In genomic region chr12:51370667-51371066, GRCh38 we compare ENCODE assay signal across 24 cellular contexts. TPM values are rescaled to one million over a fixed set of nuclear protein-coding genes. Genes with fewer than 3 reads are reported as not detected.
DNase-seq lines count a peak whose midpoint lies in the region; ATAC-seq and TF ChIP-seq lines count a peak whose summit lies in the region.
"Had no signal": no experiment of that assay in that cellular context is flagged by ENCODE, and none has a peak within 500 bp of the region (broad histone marks: within the 10 kb centered on the region; RNA-seq: fewer than 3 reads in every experiment).

No MANE protein-coding gene starts in this region.

- H3K9me2 ChIP-seq in SK-N-SH = no peaks in the 10 kb centered on the region

- no peaks in the 10 kb centered on the region for H3K27me3 ChIP-seq in SK-N-SH (ENCODE audit: insufficient read depth)
- no peaks in the 10 kb centered on the region for H3K27me3 ChIP-seq in endodermal cell (ENCODE audit: control insufficient read depth, insufficient read depth, low read length, poor library complexity, severe bottlenecking)
- no peaks in the 10 kb centered on the region for H3K27me3 ChIP-seq in uterus
- H3K27me3 ChIP-seq: SJSA1, testis, vagina had no signal

- POLR2A ChIA-PET in SK-N-SH (lab: Yijun Ruan, JAX) = interaction anchor here (0.8 kb wide), 1 partner anchor 21 kb away, joined by 4 read pairs; no protein-coding TSS in a partner anchor

- TF ChIP-seq EP300 in SK-N-SH (IDR thresholded peaks at IDR 0.05; ENCODE audit: borderline replicate concordance in 1 of 2, low read depth in 1 of 2, low read length in 1 of 2) = no peak

- H2AFZ ChIP-seq in SK-N-SH (ENCODE audit: low read depth) = no peak overlapping the region

- DNase-seq in SK-N-SH (no peak), endodermal cell (no peak), nephron progenitor cell (no peak), NCI-H446 treated with DMSO at 0.1 percent for 48 hours (lab: John Stamatoyannopoulos, UW) (no peak), SKM-1 treated with dmso at 0.1 percent for 144 hours (lab: John Stamatoyannopoulos, UW; ENCODE audit: unreplicated experiment) (no peak), uterus (no peak)
- DNase-seq: activated CD8-positive, alpha-beta memory T cell treated with anti-CD3 and anti-CD28 coated beads for 24 hours; activated T-cell treated with anti-CD3 and anti-CD28 coated beads, Interleukin-2, amount 50 U/mL, for 1 hour; CD8-positive, alpha-beta T cell; H7; lower lobe of right lung; stimulated activated naive CD8-positive, alpha-beta T cell treated with anti-CD3 and anti-CD28 coated beads, Interleukin-15, Interleukin-2, amounts not matched to agents 100 U/mL and 50 U/mL, for 24 hours; T-helper 2 cell; testis had no signal

- H3K4me3 Mint-ChIP-seq in IgD-negative memory B cell (peak overlapping the region in 1 of 4 donors; percentile 52), endodermal cell (no peak overlapping the region), nephron progenitor cell (no peak overlapping the region)
- H3K4me3 Mint-ChIP-seq: CD8-positive, alpha-beta T cell had no signal

- no peak for TF ChIP-seq CTCF in SK-N-SH (IDR thresholded peaks at IDR 0.05)
- no peak for TF ChIP-seq CTCF in endodermal cell (conservative IDR thresholded peaks at IDR 0.05)
- TF ChIP-seq CTCF in nephron progenitor cell (IDR thresholded peaks at IDR 0.05) = no peak
- TF ChIP-seq CTCF in uterus (IDR thresholded peaks at IDR 0.05) = no peak

- H3K9me3 Mint-ChIP-seq in IgD-negative memory B cell (no peaks in the 10 kb centered on the region), endodermal cell (no peaks in the 10 kb centered on the region), nephron progenitor cell (no peaks in the 10 kb centered on the region)
- H3K9me3 Mint-ChIP-seq: CD8-positive, alpha-beta T cell had no signal

- H3K79me2 ChIP-seq in SK-N-SH (ENCODE audit: insufficient read depth) = no peaks in the 10 kb centered on the region

- no peak for TF ChIP-seq POLR2A in uterus (IDR thresholded peaks at IDR 0.05)

- no peaks in the 10 kb centered on the region for H4K20me1 ChIP-seq in SK-N-SH (ENCODE audit: insufficient read depth)

- H3K9me3 ChIP-seq in SK-N-SH (no peaks in the 10 kb centered on the region), endodermal cell (ENCODE audit: control insufficient read depth, low read length) (no peaks in the 10 kb centered on the region), uterus (no peaks in the 10 kb centered on the region)
- H3K9me3 ChIP-seq: lower lobe of right lung, SJSA1, testis, vagina had no signal

- intact Hi-C loops in uterus (cut with DNase I; ENCODE audit: low total_unique reads) = no loop called here

- CTCF ChIA-PET in SK-N-SH (lab: Yijun Ruan, JAX) = interaction anchor here (1.8 kb wide), 1 partner anchor 161 kb away, joined by 5 read pairs; no protein-coding TSS in a partner anchor

- 87% methylated on average over 9 of the region's 9 CpGs for WGBS in SK-N-SH (ENCODE audit: low lambda C conversion rate)
- 97 to 100% methylated on average over 3 to 6 of the region's 9 CpGs for WGBS in endodermal cell (ENCODE audit: insufficient coverage in 1 of 2, insufficient read length in 1 of 2), 2 experiments

- H3K4me3 ChIP-seq in SK-N-SH (ENCODE audit: low read depth in 2 of 2, low read length in 1 of 2) (no peak overlapping the region), endodermal cell (ENCODE audit: low read length) (no peak overlapping the region), uterus (no peak overlapping the region)
- H3K4me3 ChIP-seq: lower lobe of right lung, SJSA1, testis, vagina had no signal

- H3K4me1 Mint-ChIP-seq in IgD-negative memory B cell = peaks cover 19 to 28% (median 25%) of the 10 kb centered on the region in 3 donors
- peaks cover 22% of the 10 kb centered on the region for H3K4me1 Mint-ChIP-seq in endodermal cell
- peaks cover 67% of the 10 kb centered on the region for H3K4me1 Mint-ChIP-seq in nephron progenitor cell

- peaks cover 16% of the 10 kb centered on the region for H3F3A ChIP-seq in SK-N-SH (replicated peaks; ENCODE audit: insufficient read depth)

- H3K27ac Mint-ChIP-seq in IgD-negative memory B cell (peak overlapping the region in 2 of 3 donors; percentile 3 to 77), endodermal cell (peak overlapping the region; percentile 42), nephron progenitor cell (peak overlapping the region; percentile 87)

- H3K9ac ChIP-seq in SK-N-SH (no peak overlapping the region), endodermal cell (ENCODE audit: extremely low read depth, low read length, poor library complexity, severe bottlenecking) (no peak overlapping the region)

- H3K4me1 ChIP-seq in SK-N-SH (ENCODE audit: control insufficient read depth in 1 of 2, insufficient read depth in 2 of 2, low read depth in 1 of 2, low read length in 1 of 2) = peaks cover 8 to 29% of the 10 kb centered on the region in 2 experiments; a peak in 3 of 4 replicates
- H3K4me1 ChIP-seq in endodermal cell (ENCODE audit: control insufficient read depth, insufficient read depth, low read length) = peaks cover 8% of the 10 kb centered on the region
- H3K4me1 ChIP-seq in uterus = no peaks in the 10 kb centered on the region

- H3K36me3 ChIP-seq in SK-N-SH (replicated peaks in 1 of 2; ENCODE audit: control insufficient read depth in 1 of 2, insufficient read depth in 2 of 2, low read length in 1 of 2) (no peaks in the 10 kb centered on the region), endodermal cell (ENCODE audit: control insufficient read depth, insufficient read depth, low read length) (peaks cover 13% of the 10 kb centered on the region), uterus (no peaks in the 10 kb centered on the region)
- H3K36me3 ChIP-seq: lower lobe of right lung, vagina had no signal

- H3K4me2 ChIP-seq in SK-N-SH = no peak overlapping the region

- H3K27ac ChIP-seq in SK-N-SH (ENCODE audit: low read depth in 2 of 2, low read length in 1 of 2) = peak overlapping the region in 1 of 2 experiments; percentile 24; a peak in 1 of 4 replicates
- H3K27ac ChIP-seq in endodermal cell (ENCODE audit: low read depth, low read length) = no peak overlapping the region
- H3K27ac ChIP-seq in uterus = no peak overlapping the region
- H3K27ac ChIP-seq: 22Rv1, testis had no signal

- no peak for TF ChIP-seq RAD21 in SK-N-SH (IDR thresholded peaks at IDR 0.05; ENCODE audit: low read length)

- ATAC-seq in SK-N-SH treated with all-trans-retinoic acid at 6 μM for 48 hours = no peak
- ATAC-seq: CD8-positive, alpha-beta T cell; stimulated activated naive CD8-positive, alpha-beta T cell treated with anti-CD3 and anti-CD28 coated beads, Interleukin-15, Interleukin-2, amounts not matched to agents 100 U/mL and 50 U/mL, for 24 hours had no signal

- H3K27me3 Mint-ChIP-seq in IgD-negative memory B cell (peaks cover 15% of the 10 kb centered on the region), endodermal cell (ENCODE audit: insufficient read depth) (no peaks in the 10 kb centered on the region), nephron progenitor cell (ENCODE audit: low read depth, poor library complexity) (no peaks in the 10 kb centered on the region)

- H3K36me3 Mint-ChIP-seq in IgD-negative memory B cell = peaks cover 4% of the 10 kb centered on the region
- peaks cover 17% of the 10 kb centered on the region for H3K36me3 Mint-ChIP-seq in endodermal cell (ENCODE audit: low read depth)
- no peaks in the 10 kb centered on the region for H3K36me3 Mint-ChIP-seq in nephron progenitor cell (ENCODE audit: low read depth)

TF ChIP-seq in SK-N-SH treated with all-trans-retinoic acid at 6 μM for 48 hours, 23 proteins besides CTCF, POLR2A, EP300 and RAD21:
- TF ChIP-seq SNAI2 (CRISPR knock-in tag; IDR thresholded peaks at IDR 0.05) = peak; percentile 45; the same call in 1 of the 2 replicates
- no peak for TF ChIP-seq PPARA (CRISPR knock-in tag; IDR thresholded peaks at IDR 0.05; ENCODE audit: borderline replicate concordance)
- TF ChIP-seq ISL1 (CRISPR knock-in tag; IDR thresholded peaks at IDR 0.05) = no peak

TF ChIP-seq in SK-N-SH, 30 proteins besides CTCF, POLR2A, EP300 and RAD21:
- TF ChIP-seq GATA2 (CRISPR knock-in tag; IDR thresholded peaks at IDR 0.05) = no peak
- TF ChIP-seq MEF2A (IDR thresholded peaks at IDR 0.05; ENCODE audit: borderline replicate concordance, low read depth) = no peak
- no peak for TF ChIP-seq RCOR1 (IDR thresholded peaks at IDR 0.05; ENCODE audit: low read length)
- TF ChIP-seq RXRA (IDR thresholded peaks at IDR 0.05; ENCODE audit: borderline replicate concordance, low read depth) = no peak

RNA-seq across cellular contexts. Expression of gene GALNT6, which starts 20.5 kb away (rescaled TPM):
- polyA plus RNA-seq in SK-N-SH (2012; rRNA removed) (0.47 and 0.74 TPM in 2 replicates), IgD-negative memory B cell (4.6 TPM)
- polyA plus RNA-seq in SK-N-SH (2012; cell fraction: cytosol; rRNA removed) = 0.39 and 0.72 TPM in 2 replicates
- 0.19 and 0.51 TPM in 2 replicates for polyA plus RNA-seq in SK-N-SH (2012; cell fraction: nucleus; rRNA removed)
- total RNA-seq in endodermal cell (10 to 100 TPM; 13.9 to 19.1 TPM), uterus (1 to 10 TPM in 1 of 4 donors, under 1 TPM in 2, not detected in 1; under 0.01 to 1.3 (median 0.76) TPM)
- 2.7 TPM for polyA plus RNA-seq in endodermal cell (2013, experiment 1 of 2)
- polyA plus RNA-seq in endodermal cell (2013, experiment 2 of 2) = 2.1 TPM

RNA-seq across cellular contexts. Expression of gene CELA1, which starts 24.2 kb away (rescaled TPM):
- polyA plus RNA-seq in SK-N-SH (2012; rRNA removed) = 0.05 TPM in 1 of 2 replicates, not detected in the other
- polyA plus RNA-seq in SK-N-SH (2012; cell fraction: cytosol; rRNA removed) = 0.03 and 0.04 TPM in 2 replicates
- not detected in 2 replicates for polyA plus RNA-seq in SK-N-SH (2012; cell fraction: nucleus; rRNA removed)
- 0.58 TPM for polyA plus RNA-seq in IgD-negative memory B cell
- not detected for total RNA-seq in endodermal cell
- polyA plus RNA-seq in endodermal cell (2013, experiment 1 of 2) = not detected
- not detected for polyA plus RNA-seq in endodermal cell (2013, experiment 2 of 2)
- total RNA-seq in uterus = not detected
- total RNA-seq: epithelial cell of proximal tubule, fibroblast of villous mesenchyme, H7, lower lobe of right lung, M059J, omental fat pad, skeletal muscle tissue, vagina had no signal

RNA-seq across cellular contexts. Expression of gene BIN2, which starts 46.7 kb away (rescaled TPM):
- polyA plus RNA-seq in SK-N-SH (2012; rRNA removed) = not detected in 2 replicates
- polyA plus RNA-seq in SK-N-SH (2012; cell fraction: cytosol; rRNA removed) = not detected in 2 replicates
- not detected in 2 replicates for polyA plus RNA-seq in SK-N-SH (2012; cell fraction: nucleus; rRNA removed)
- 93.8 TPM for polyA plus RNA-seq in IgD-negative memory B cell
- not detected for total RNA-seq in endodermal cell
- polyA plus RNA-seq in endodermal cell (2013, experiment 1 of 2) = not detected
- polyA plus RNA-seq in endodermal cell (2013, experiment 2 of 2) = not detected
- 1 to 10 TPM in 3 of 4 donors, under 1 TPM in 1; 0.29 to 5.0 (median 2.3) TPM for total RNA-seq in uterus
- total RNA-seq: epithelial cell of proximal tubule, fibroblast of villous mesenchyme, M059J had no signal

RNA-seq across cellular contexts. Expression of gene SLC4A8, which starts 54.0 kb away (rescaled TPM):
- 3.6 and 5.2 TPM in 2 replicates for polyA plus RNA-seq in SK-N-SH (2012; rRNA removed)
- polyA plus RNA-seq in SK-N-SH (2012; cell fraction: cytosol; rRNA removed) = 3.9 TPM in 2 replicates
- polyA plus RNA-seq in SK-N-SH (2012; cell fraction: nucleus; rRNA removed) = 4.2 and 4.9 TPM in 2 replicates
- polyA plus RNA-seq in IgD-negative memory B cell = 0.53 TPM
- total RNA-seq in endodermal cell = 10 to 100 TPM; 25.8 to 26.4 TPM
- polyA plus RNA-seq in endodermal cell (2013, experiment 1 of 2) = 22.8 TPM
- polyA plus RNA-seq in endodermal cell (2013, experiment 2 of 2) = 19.0 TPM
- total RNA-seq in uterus = 1 to 10 TPM in 2 of 4 donors, under 1 TPM in 1, not detected in 1; under 0.01 to 8.0 (median 1.3) TPM

Comparison
In these comparisons a context has a peak if more than half of its experiments do, and no peak if none do; other contexts are left out.
1. RNA of gene GALNT6, which starts 20.5 kb away (total RNA-seq): 13.9 to 19.1 TPM in endodermal cell; under 0.01 to 1.3 TPM in uterus; every median in the first group is over 4 times any median in the second.
2. Peak in every context shown above with its lines, with median percentiles within 50 percentile points of each other: H3K27ac Mint-ChIP-seq.